8 cellular contexts compared by ENCODE assay signal in genomic region chr12:2053675-2054070, GRCh38. TPM values are rescaled to one million over a fixed set of nuclear protein-coding genes. Genes with fewer than 3 reads are reported as not detected.
DNase-seq lines count a peak whose midpoint lies in the region; ATAC-seq and TF ChIP-seq lines count a peak whose summit lies in the region.

No MANE protein-coding gene starts in this region.

- H3K9me3 ChIP-seq in SU-DHL-6 (ENCODE audit: insufficient read depth, low read length): no peaks in the 10 kb centered on the region
- H3K9me3 ChIP-seq in sigmoid colon: no peaks in the 10 kb centered on the region

- 1% methylated on average over 60 of the region's 60 CpGs for WGBS in sigmoid colon, 2 donors

- no peak overlapping the region for H3K4me3 ChIP-seq in SU-DHL-6 (ENCODE audit: insufficient read depth, low read length, poor library complexity, severe bottlenecking)
- H3K4me3 ChIP-seq in sigmoid colon: peak overlapping the region; percentile 69 to 92 (median 76)

- H3K9me2 ChIP-seq in SU-DHL-6 (replicated peaks; ENCODE audit: insufficient read depth, low read length): no peaks in the 10 kb centered on the region

- H3K4me2 ChIP-seq in SU-DHL-6 (ENCODE audit: low read depth, low read length, poor library complexity, severe bottlenecking): peak overlapping the region; percentile 67

- H3K36me3 ChIP-seq in SU-DHL-6 (ENCODE audit: low read length) (no peaks in the 10 kb centered on the region), sigmoid colon (no peaks in the 10 kb centered on the region)

- H3F3A ChIP-seq in SU-DHL-6 (ENCODE audit: insufficient read depth): no peaks in the 10 kb centered on the region

- H3K27me3 ChIP-seq in SU-DHL-6 (ENCODE audit: low read length) (no peaks in the 10 kb centered on the region), sigmoid colon (no peaks in the 10 kb centered on the region)

- H3K79me2 ChIP-seq in SU-DHL-6 (ENCODE audit: insufficient read depth, low read length): no peaks in the 10 kb centered on the region

- intact Hi-C loops in left ventricle myocardium superior (cut with micrococcal nuclease) (loop anchor here (10.0 kb wide), 1 partner anchor 231 kb away; no protein-coding TSS in a partner anchor), sigmoid colon (cut with DNase I) (loop anchor here (5.0 to 10.0 kb wide), 2 partner anchors 256 to 371 kb away; no protein-coding TSS in a partner anchor)

- H3K9ac ChIP-seq in SU-DHL-6 (ENCODE audit: low read length): peak overlapping the region; percentile 38; the same call in 1 of the 2 replicates

- H4K20me1 ChIP-seq in SU-DHL-6 (ENCODE audit: low read depth, low read length): no peaks in the 10 kb centered on the region

- TF ChIP-seq POLR2A in sigmoid colon (IDR thresholded peaks at IDR 0.05): no peak

- H3K4me1 ChIP-seq in sigmoid colon: peaks cover 0 to 48% (median 33%) of the 10 kb centered on the region in 4 donors

- no peak overlapping the region for H2AFZ ChIP-seq in SU-DHL-6 (ENCODE audit: low read depth, low read length, severe bottlenecking)

- TF ChIP-seq EP300 in sigmoid colon (IDR thresholded peaks at IDR 0.05): no peak

- ATAC-seq in left ventricle myocardium superior: peak; percentile 6
- no peak for ATAC-seq in HG03108 (IDR thresholded peaks at IDR 0.05; ENCODE audit: unreplicated experiment)
- ATAC-seq in HG03280 (IDR thresholded peaks at IDR 0.05; ENCODE audit: unreplicated experiment): no peak

- DNase-seq in EL: peak; percentile 55
- DNase-seq in left ventricle myocardium superior: peak; percentile 60
- peak; percentile 73 for DNase-seq in sigmoid colon
- no peak for DNase-seq in T-helper 9 cell
- no peak for DNase-seq in activated CD4-positive, CD25-positive, alpha-beta regulatory T cell (lab: John Stamatoyannopoulos, UW)

- TF ChIP-seq CTCF in SU-DHL-6 (IDR thresholded peaks at IDR 0.05; ENCODE audit: insufficient read depth, low read length, poor library complexity, severe bottlenecking) (no peak), sigmoid colon (IDR thresholded peaks at IDR 0.05) (no peak)

- H3K27ac ChIP-seq in SU-DHL-6 (ENCODE audit: low read depth, low read length) (no peak overlapping the region), sigmoid colon (peak overlapping the region; percentile 92 to 98 (median 97))

RNA-seq across cellular contexts. Expression of gene CACNA1C, which starts 0.9 kb away (rescaled TPM):
- total RNA-seq in left ventricle myocardium superior (201 TPM), sigmoid colon (100 to 1,000 TPM in 2 of 4 donors, 10 to 100 TPM in 2; 62.0 to 213 (median 119) TPM)
- 1 to 10 TPM in 1 of 3 donors, under 1 TPM in 2; 0.46 to 7.6 (median 0.60) TPM for polyA plus RNA-seq in sigmoid colon

RNA-seq across cellular contexts. Expression of gene DCP1B, which starts 49.4 kb away (rescaled TPM):
- total RNA-seq in left ventricle myocardium superior (1.7 TPM), sigmoid colon (10 to 100 TPM; 24.8 to 47.7 (median 35.5) TPM)
- polyA plus RNA-seq in sigmoid colon: 1 to 10 TPM; 5.5 to 8.5 (median 7.2) TPM

Comparison
In these comparisons a context has a peak if more than half of its experiments do, and no peak if none do; other contexts are left out.
1. DNase-seq: peak in EL (single experiment), left ventricle myocardium superior (single experiment) and sigmoid colon (single experiment); none in T-helper 9 cell (single experiment) and activated CD4-positive, CD25-positive, alpha-beta regulatory T cell (0 of 4).